In genomic region chr2:49248506-49248905, GRCh38 we compare ENCODE assay signal across 16 cellular contexts.
A peak's percentile ranks its signal among the peaks of the same experiment; 100 is the strongest.
DNase-seq lines count a peak whose midpoint lies in the region; ATAC-seq lines count a peak whose summit lies in the region.
"Had no signal": no experiment of that assay in that cellular context is flagged by ENCODE, and none has a peak within 500 bp of the region (broad histone marks: within the 10 kb centered on the region; RNA-seq: fewer than 3 reads in every experiment).

No MANE protein-coding gene starts in this region.

- H3K36me3 ChIP-seq in adipocyte (ENCODE audit: control insufficient read depth, insufficient read depth, low read length, severe bottlenecking) = no peaks in the 10 kb centered on the region
- H3K36me3 ChIP-seq: ascending aorta, thyroid gland had no signal

- no peaks in the 10 kb centered on the region for H3K9me3 ChIP-seq in adipocyte (ENCODE audit: control insufficient read depth, low read length)
- H3K9me3 ChIP-seq: ascending aorta, thyroid gland had no signal

- peak overlapping the region; percentile 52 for H3K9ac ChIP-seq in adipocyte (ENCODE audit: low read length)

- H3K27me3 ChIP-seq in adipocyte (replicated peaks; ENCODE audit: control insufficient read depth, insufficient read depth, low read length) = no peaks in the 10 kb centered on the region
- H3K27me3 ChIP-seq: ascending aorta, thyroid gland had no signal

- H3K4me3 ChIP-seq in adipocyte (ENCODE audit: low read length) = peak overlapping the region; percentile 43
- H3K4me3 ChIP-seq: ascending aorta, thyroid gland had no signal

- intact Hi-C loops in left cardiac atrium (cut with DNase I) = no loop called here

- DNase-seq in SIG-M5 treated with dmso at 0.1 percent for 504 hours (lab: John Stamatoyannopoulos, UW; ENCODE audit: unreplicated experiment) (peak; percentile 5), SIG-M5 (lab: John Stamatoyannopoulos, UW) (no peak), adipocyte (ENCODE audit: low read depth) (peak; percentile 97), left cardiac atrium (peak; percentile 33), smooth muscle cell of the brain vasculature (ENCODE audit: low read depth, low spot score) (peak; percentile 71), activated gamma-delta T cell (lab: John Stamatoyannopoulos, UW) (no peak), NCI-H774 (lab: John Stamatoyannopoulos, UW) (no peak), T-helper 9 cell (no peak)
- DNase-seq: 8988T; activated CD4-positive, alpha-beta T cell treated with anti-CD3 and anti-CD28 coated beads, Interleukin-2, amount 50 U/mL, for 4 hours; glutamatergic neuron; naive B cell; NCI-H1105; thyroid gland had no signal

- H3K4me1 ChIP-seq in adipocyte (ENCODE audit: control insufficient read depth, insufficient read depth, low read length) = peaks cover 20% of the 10 kb centered on the region
- H3K4me1 ChIP-seq: ascending aorta, thyroid gland had no signal

- ATAC-seq in left cardiac atrium = peak; percentile 30 to 98
- ATAC-seq: Panc1 had no signal

Comparison
In these comparisons a context has a peak if more than half of its experiments do, and no peak if none do; other contexts are left out.
1. DNase-seq: peak in SIG-M5 treated with dmso at 0.1 percent for 504 hours (single experiment), adipocyte (single experiment), left cardiac atrium (single experiment) and smooth muscle cell of the brain vasculature (single experiment); none in SIG-M5 (single experiment), activated gamma-delta T cell (single experiment), NCI-H774 (single experiment) and T-helper 9 cell (single experiment).